ENCODE assay signal across 1 cellular context in genomic region chr13:40189885-40190655, GRCh38.
TF ChIP-seq lines count a peak whose summit lies in the region.

No MANE protein-coding gene starts in this region.

TF ChIP-seq in GM23338, 12 proteins besides CTCF, POLR2A, EP300 and RAD21 (continued from another document):
- no peak for TF ChIP-seq ZNF462 (CRISPR knock-in tag; IDR thresholded peaks at IDR 0.05)
- no peak for TF ChIP-seq POLR2AphosphoS5 (IDR thresholded peaks at IDR 0.05; ENCODE audit: low read depth)
TF ChIP-seq in GM23338: peak in this region for 0.
